33 cellular contexts compared by ENCODE assay signal in genomic region chr2:8102470-8102869, GRCh38.
"Had no signal": no experiment of that assay in that cellular context is flagged by ENCODE, and none has a peak within 500 bp of the region (broad histone marks: within the 10 kb centered on the region; RNA-seq: fewer than 3 reads in every experiment).

No MANE protein-coding gene starts in this region.

- H3K27ac ChIP-seq: adrenal gland, body of pancreas, brain microvascular endothelial cell, breast epithelium, WERI-Rb-1 had no signal

- ATAC-seq: activated CD4-positive, CD25-positive, alpha-beta regulatory T cell treated with anti-CD3 and anti-CD28 coated beads, Interleukin-2, amount 50 U/mL, for 24 hours; activated CD8-positive, alpha-beta T cell treated with anti-CD3 and anti-CD28 coated beads for 36 hours; activated naive CD4-positive, alpha-beta T cell treated with anti-CD3 and anti-CD28 coated beads, Interleukin-2, amount 50 U/mL, for 72 hours; activated T-cell treated with anti-CD3 and anti-CD28 coated beads, Interleukin-2, amount 50 U/mL, for 4 hours; activated T-cell treated with anti-CD3 and anti-CD28 coated beads, Interleukin-2, amount 50 U/mL, for 72 hours; activated T-helper 17 cell treated with anti-CD3 and anti-CD28 coated beads, Interleukin-2, amount 50 U/mL, for 72 hours; body of pancreas; T-helper 17 cell; WTC11 had no signal

- FAIRE-seq: astrocyte had no signal

- H3K36me3 ChIP-seq: adrenal gland, brain microvascular endothelial cell, breast epithelium, WERI-Rb-1 had no signal

- H3K4me1 ChIP-seq: breast epithelium had no signal

- H3K27me3 ChIP-seq: adrenal gland, body of pancreas, brain microvascular endothelial cell, breast epithelium had no signal

- DNase-seq: activated CD4-positive, alpha-beta memory T cell treated with anti-CD3 and anti-CD28 coated beads for 36 hours; activated CD4-positive, alpha-beta T cell treated with anti-CD3 and anti-CD28 coated beads for 4 hours; activated CD4-positive, alpha-beta T cell treated with anti-CD3 and anti-CD28 coated beads, Interleukin-2, amount 10 ng/mL, durations not matched to agents 24 days and 14 days; activated CD4-positive, alpha-beta T cell treated with anti-CD3 and anti-CD28 coated beads, Interleukin-2, amount 50 U/mL, for 1 hour; activated CD4-positive, alpha-beta T cell treated with anti-CD3 and anti-CD28 coated beads, Interleukin-2, amount 50 U/mL, for 4 hours; activated CD4-positive, CD25-positive, alpha-beta regulatory T cell; activated CD8-positive, alpha-beta memory T cell treated with anti-CD3 and anti-CD28 coated beads, Interleukin-2, amount 50 U/mL, for 4 hours; activated CD8-positive, alpha-beta T cell treated with anti-CD3 and anti-CD28 coated beads for 36 hours; activated effector memory CD4-positive, alpha-beta T cell treated with anti-CD3 and anti-CD28 coated beads, Interleukin-2, amount 50 U/mL, for 16 hours; activated gamma-delta T cell treated with Interleukin-2 at 50 U/mL for 16 hours; activated naive CD4-positive, alpha-beta T cell; activated naive CD4-positive, alpha-beta T cell treated with anti-CD3 and anti-CD28 coated beads for 36 hours; activated naive CD4-positive, alpha-beta T cell treated with anti-CD3 and anti-CD28 coated beads, Interleukin-2, amount 50 U/mL, for 16 hours; activated naive CD8-positive, alpha-beta T cell treated with anti-CD3 and anti-CD28 coated beads for 36 hours; activated T-cell treated with anti-CD3 and anti-CD28 coated beads for 4 hours; activated T-cell treated with anti-CD3 and anti-CD28 coated beads, Interleukin-2, amount 50 U/mL, for 1 hour; activated T-cell treated with anti-CD3 and anti-CD28 coated beads, Interleukin-2, amount 50 U/mL, for 4 hours; activated T-cell treated with anti-CD3 and anti-CD28 coated beads, Interleukin-2, amount 50 U/mL, for 72 hours; adrenal gland; amniotic stem cell; aorta; body of pancreas; brain microvascular endothelial cell; central memory CD4-positive, alpha-beta T cell; T-helper 17 cell; T-helper 9 cell; WERI-Rb-1 had no signal

- H3K4me3 ChIP-seq: adrenal gland, body of pancreas, breast epithelium had no signal

- H3K9me3 ChIP-seq: adrenal gland, body of pancreas, breast epithelium had no signal
